8 cellular contexts compared by ENCODE assay signal in the genomic region with DNA sequence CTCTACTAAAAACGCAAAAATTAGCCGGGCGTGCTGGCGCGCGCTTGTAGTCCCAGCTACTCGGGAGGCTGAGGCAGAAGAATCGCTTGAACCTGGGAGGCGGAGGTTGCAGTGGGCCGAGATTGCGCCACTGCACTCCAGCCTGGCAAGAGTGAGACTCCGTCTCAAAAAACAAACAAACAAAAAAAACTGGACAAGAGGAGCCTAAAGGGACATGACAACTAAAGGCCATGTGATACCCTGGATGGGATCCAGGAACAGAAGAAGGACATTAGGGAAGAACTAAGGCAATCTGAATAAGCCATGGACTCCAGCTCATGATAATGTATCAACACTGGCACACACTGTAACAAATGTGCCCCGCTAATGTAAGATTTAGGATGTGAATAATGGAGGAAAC. TPM values are rescaled to one million over a fixed set of nuclear protein-coding genes. Genes with fewer than 3 reads are reported as not detected.
DNase-seq lines count a peak whose midpoint lies in the region; ATAC-seq and TF ChIP-seq lines count a peak whose summit lies in the region.
"Not testable (repeated sequence)": the region's sequence is repeated elsewhere in the genome, so short reads cannot be mapped to it uniquely, and the experiment has no call there.

No MANE protein-coding gene starts in this region.

- H3K4me3 ChIP-seq in IMR-90 (ENCODE audit: insufficient read depth, low read depth, low read length); fibroblast of lung (replicated peaks in 1 of 4; ENCODE audit: control extremely low read depth in 1 of 4, insufficient read depth in 1 of 4, low read depth in 3 of 4, low read length in 4 of 4); neural progenitor cell: not testable (repeated sequence)

- peak overlapping the region; percentile 65; the same call in 1 of the 2 replicates for H3K14ac ChIP-seq in IMR-90 (replicated peaks; ENCODE audit: low read depth, low read length)

- not testable (repeated sequence) for TF ChIP-seq POLR2A in IMR-90 (IDR thresholded peaks at IDR 0.05; ENCODE audit: low read depth, low read length)

- peaks cover 68% of the 10 kb centered on the region for H3K36me3 Mint-ChIP-seq in MCF 10A (ENCODE audit: insufficient read depth, unreplicated experiment)
- peaks cover 26% of the 10 kb centered on the region for H3K36me3 Mint-ChIP-seq in neural progenitor cell
- peaks cover 34% of the 10 kb centered on the region for H3K36me3 Mint-ChIP-seq in stimulated activated naive CD8-positive, alpha-beta T cell treated with anti-CD3 and anti-CD28 coated beads, Interleukin-15, Interleukin-2, amounts not matched to agents 100 ng/mL and 50 ng/mL, for 24 hours (ENCODE audit: low read depth)

- H3K23ac ChIP-seq in IMR-90 (ENCODE audit: low read depth, low read length): peak overlapping the region; percentile 72; the same call in 1 of the 2 replicates

- not testable (repeated sequence) for H4K5ac ChIP-seq in IMR-90 (ENCODE audit: low read depth, low read length)

- no CpG with 5 or more reads among the region's 13 CpGs for WGBS in IMR-90 (ENCODE audit: extremely low coverage in 2 of 2, insufficient read length in 1 of 2), 2 experiments

- H3K27ac ChIP-seq in 22Rv1 (peak overlapping the region; percentile 22; the same call in 1 of the 2 replicates), VCaP (peak overlapping the region; percentile 16), fibroblast of lung (ENCODE audit: insufficient read depth, low read length) (peak overlapping the region; percentile 69)
- H3K27ac ChIP-seq in IMR-90 (ENCODE audit: insufficient read depth, low read length); neural progenitor cell: not testable (repeated sequence)

- peaks cover 29% of the 10 kb centered on the region for H3K9me1 ChIP-seq in IMR-90 (ENCODE audit: insufficient read depth, low read length)

- H2BK15ac ChIP-seq in IMR-90 (ENCODE audit: low read depth, low read length): not testable (repeated sequence)

- not testable (repeated sequence) for H3F3A ChIP-seq in neural progenitor cell (ENCODE audit: low read depth)

- not testable (repeated sequence) for H3K9ac ChIP-seq in IMR-90 (ENCODE audit: low read depth, low read length); fibroblast of lung (ENCODE audit: insufficient read depth, low read length); neural progenitor cell

- not testable (repeated sequence) for BruUV-seq in IMR-90 (replicated peaks; lab: Mats Ljungman, UMichigan); MCF 10A (replicated peaks; lab: Mats Ljungman, UMichigan)

- H3K4me1 ChIP-seq in IMR-90 (ENCODE audit: control insufficient read depth, insufficient read depth, low read length) (peaks cover 12% of the 10 kb centered on the region), fibroblast of lung (ENCODE audit: control insufficient read depth, extremely low read depth, insufficient read depth, low read length) (peaks cover 32% of the 10 kb centered on the region)
- not testable (repeated sequence) for H3K4me1 ChIP-seq in neural progenitor cell

- intact Hi-C loops in IMR-90 (cut with micrococcal nuclease); MCF 10A (cut with micrococcal nuclease): not testable (repeated sequence)

- H3K27me3 ChIP-seq in IMR-90 (ENCODE audit: control insufficient read depth, insufficient read depth, low read length); fibroblast of lung (ENCODE audit: control insufficient read depth, insufficient read depth, low read length); neural progenitor cell: not testable (repeated sequence)

- not testable (repeated sequence) for H3K9me3 ChIP-seq in IMR-90 (ENCODE audit: control insufficient read depth, insufficient read depth, low read length); fibroblast of lung (ENCODE audit: control insufficient read depth, insufficient read depth, low read depth, low read length); neural progenitor cell (ENCODE audit: low read depth)

- H3K4me3 Mint-ChIP-seq in MCF 10A (ENCODE audit: unreplicated experiment); neural progenitor cell; stimulated activated naive CD8-positive, alpha-beta T cell treated with anti-CD3 and anti-CD28 coated beads, Interleukin-15, Interleukin-2, amounts not matched to agents 100 ng/mL and 50 ng/mL, for 24 hours: not testable (repeated sequence)

- peak overlapping the region; percentile 79; the same call in 1 of the 2 replicates for H3K4ac ChIP-seq in IMR-90 (ENCODE audit: low read depth, low read length)

- H3K79me1 ChIP-seq in IMR-90 (ENCODE audit: low read depth in 1 of 2, low read length in 2 of 2): peaks cover 37 to 91% of the 10 kb centered on the region in 2 experiments

- DNase-seq in IMR-90; neural progenitor cell (ENCODE audit: low spot score): not testable (repeated sequence)
- DNase-seq in MCF 10A (ENCODE audit: unreplicated experiment) (peak; percentile 91), fibroblast of lung (ENCODE audit: low read depth in 2 of 2) (peak in 1 of 2 donors; percentile 45), hippocampal formation (lab: John Stamatoyannopoulos, UW) (peak; percentile 34 to 41)

- not testable (repeated sequence) for H3K9me3 Mint-ChIP-seq in MCF 10A (ENCODE audit: unreplicated experiment); neural progenitor cell; stimulated activated naive CD8-positive, alpha-beta T cell treated with anti-CD3 and anti-CD28 coated beads, Interleukin-15, Interleukin-2, amounts not matched to agents 100 ng/mL and 50 ng/mL, for 24 hours

- H3K27ac Mint-ChIP-seq in MCF 10A (ENCODE audit: low read depth, unreplicated experiment) (peak overlapping the region; percentile 93), neural progenitor cell (peak overlapping the region; percentile 85)
- H3K27ac Mint-ChIP-seq in stimulated activated naive CD8-positive, alpha-beta T cell treated with anti-CD3 and anti-CD28 coated beads, Interleukin-15, Interleukin-2, amounts not matched to agents 100 ng/mL and 50 ng/mL, for 24 hours: peak overlapping the region; percentile 48

- not testable (repeated sequence) for H2AK9ac ChIP-seq in IMR-90 (replicated peaks; ENCODE audit: low read depth, low read length, poor library complexity)

- peaks cover 62% of the 10 kb centered on the region for H3K79me2 ChIP-seq in fibroblast of lung (ENCODE audit: control insufficient read depth, insufficient read depth, low read length)
- not testable (repeated sequence) for H3K79me2 ChIP-seq in neural progenitor cell (ENCODE audit: low read depth)

- H4K8ac ChIP-seq in IMR-90 (ENCODE audit: low read depth in 2 of 2, low read length in 2 of 2): not testable (repeated sequence)

- CTCF ChIA-PET in IMR-90 (lab: Yijun Ruan, JAX) (interaction anchor here (0.6 kb wide), 1 partner anchor 78 kb away, joined by 5 read pairs; no protein-coding TSS in a partner anchor), MCF 10A (lab: Yijun Ruan, JAX) (interaction anchor here (1.0 to 9.5 kb wide), 7 partner anchors 15 to 66 kb away, joined by 3 to 129 read pairs (median 5); no protein-coding TSS in a partner anchor)

- H3K18ac ChIP-seq in IMR-90 (ENCODE audit: low read depth, low read length): not testable (repeated sequence)

- not testable (repeated sequence) for H3K4me2 ChIP-seq in IMR-90 (ENCODE audit: low read depth, low read length); fibroblast of lung (ENCODE audit: extremely low read depth, insufficient read depth, low read length); neural progenitor cell

- TF ChIP-seq RAD21 in IMR-90 (IDR thresholded peaks at IDR 0.05; ENCODE audit: low read length): not testable (repeated sequence)

- not testable (repeated sequence) for H3K27me3 Mint-ChIP-seq in MCF 10A (ENCODE audit: insufficient read depth, unreplicated experiment); neural progenitor cell (ENCODE audit: insufficient read depth, low read depth); stimulated activated naive CD8-positive, alpha-beta T cell treated with anti-CD3 and anti-CD28 coated beads, Interleukin-15, Interleukin-2, amounts not matched to agents 100 ng/mL and 50 ng/mL, for 24 hours

- in situ Hi-C loops in IMR-90 (cut with MboI; ENCODE audit: low sequenced_read_pairs): not testable (repeated sequence)

- not testable (repeated sequence) for H2BK120ac ChIP-seq in IMR-90 (ENCODE audit: low read depth, low read length)

- not testable (repeated sequence) for H2BK20ac ChIP-seq in IMR-90 (ENCODE audit: low read depth, low read length)

- not testable (repeated sequence) for TF ChIP-seq CTCF in 22Rv1 (IDR thresholded peaks at IDR 0.05); IMR-90 (conservative IDR thresholded peaks at IDR 0.05; ENCODE audit: low read depth, low read length); VCaP (conservative IDR thresholded peaks at IDR 0.05); MCF 10A (IDR thresholded peaks at IDR 0.05; ENCODE audit: unreplicated experiment); fibroblast of lung (conservative IDR thresholded peaks at IDR 0.05 in 1 of 2, IDR thresholded peaks at IDR 0.05 in 1 of 2; ENCODE audit: low read depth in 1 of 2, low read length in 2 of 2); neural progenitor cell (IDR thresholded peaks at IDR 0.05)

- H4K20me1 ChIP-seq in IMR-90 (ENCODE audit: insufficient read depth, low read length) (peaks cover 42% of the 10 kb centered on the region), neural progenitor cell (ENCODE audit: low read depth) (peaks cover 30% of the 10 kb centered on the region)
- H4K20me1 ChIP-seq in fibroblast of lung (ENCODE audit: control insufficient read depth, extremely low read depth, insufficient read depth, low read length): not testable (repeated sequence)

- peaks cover 54% of the 10 kb centered on the region for H3K36me3 ChIP-seq in IMR-90 (ENCODE audit: control insufficient read depth, insufficient read depth, low read length)
- H3K36me3 ChIP-seq in fibroblast of lung (ENCODE audit: control insufficient read depth, insufficient read depth, low read length): peaks cover 18% of the 10 kb centered on the region
- H3K36me3 ChIP-seq in neural progenitor cell: not testable (repeated sequence)

- H3K4me1 Mint-ChIP-seq in MCF 10A (ENCODE audit: insufficient read depth, unreplicated experiment) (peaks cover 39% of the 10 kb centered on the region), neural progenitor cell (peaks cover 14% of the 10 kb centered on the region)
- H3K4me1 Mint-ChIP-seq in stimulated activated naive CD8-positive, alpha-beta T cell treated with anti-CD3 and anti-CD28 coated beads, Interleukin-15, Interleukin-2, amounts not matched to agents 100 ng/mL and 50 ng/mL, for 24 hours (ENCODE audit: low read depth): peaks cover 15% of the 10 kb centered on the region

- peak overlapping the region; percentile 25; the same call in 1 of the 2 replicates for H2AK5ac ChIP-seq in IMR-90 (ENCODE audit: low read depth, low read length)

- H4K91ac ChIP-seq in IMR-90 (ENCODE audit: insufficient read depth, low read depth, low read length): not testable (repeated sequence)

- H2BK5ac ChIP-seq in IMR-90 (ENCODE audit: low read depth, low read length, poor library complexity, severe bottlenecking): not testable (repeated sequence)

- POLR2A ChIA-PET in IMR-90 (lab: Charles Lee; ENCODE audit: unreplicated experiment): not testable (repeated sequence)
- POLR2A ChIA-PET in MCF 10A (lab: Yijun Ruan, JAX): interaction anchor here (0.6 to 19.2 kb wide), 6 partner anchors 11 to 292 kb away, joined by 3 to 386 read pairs (median 10); a partner anchor contains a TSS

- H3K56ac ChIP-seq in IMR-90 (ENCODE audit: extremely low read depth, insufficient read depth, low read length): not testable (repeated sequence)

- dilution Hi-C loops in IMR-90 (cut with HindIII; ENCODE audit: low sequenced_read_pairs, unreplicated experiment): not testable (repeated sequence)

- ATAC-seq in IMR-90 (ENCODE audit: low read depth): peak; percentile 18; the same call in 1 of the 2 replicates

- H2AFZ ChIP-seq in IMR-90 (replicated peaks; ENCODE audit: low read length, poor library complexity); fibroblast of lung (ENCODE audit: low read length); neural progenitor cell (replicated peaks): not testable (repeated sequence)

RNA-seq across cellular contexts. Expression of a gene that starts 15.8 kb away (rescaled TPM):
- total RNA-seq in IMR-90 (2012; rRNA removed) (24.0 and 25.3 TPM in 2 replicates), MCF 10A (2022) (26.0 and 30.5 TPM in 2 replicates), fibroblast of lung (7.2 and 8.3 TPM in 2 replicates), neural progenitor cell (ENCODE audit: low replicate concordance) (9.5 and 21.6 TPM in 2 replicates)
- polyA plus RNA-seq in IMR-90 (2012; rRNA removed) (59.9 and 67.6 TPM in 2 replicates), fibroblast of lung (41.1 and 56.9 TPM in 2 replicates)
- 26.9 and 58.5 TPM in 2 replicates for polyA plus RNA-seq in IMR-90 (2012; cell fraction: cytosol; rRNA removed)
- polyA plus RNA-seq in IMR-90 (2012; cell fraction: nucleus; rRNA removed; ENCODE audit: low replicate concordance): 24.5 and 45.9 TPM in 2 replicates
- polyA plus RNA-seq in fibroblast of lung (2012): 33.2 and 52.3 TPM in 2 replicates
- 107 and 139 TPM in 2 replicates for polyA minus RNA-seq in fibroblast of lung (ENCODE audit: low replicate concordance)

RNA-seq across cellular contexts. Expression of a gene that starts 24.8 kb away (rescaled TPM):
- 20.1 and 41.4 TPM in 2 replicates for total RNA-seq in IMR-90 (2012; rRNA removed)
- 128 and 138 TPM in 2 replicates for polyA plus RNA-seq in IMR-90 (2012; rRNA removed)
- polyA plus RNA-seq in IMR-90 (2012; cell fraction: cytosol; rRNA removed): 46.2 and 74.3 TPM in 2 replicates
- 37.1 and 141 TPM in 2 replicates for polyA plus RNA-seq in IMR-90 (2012; cell fraction: nucleus; rRNA removed; ENCODE audit: low replicate concordance)
- total RNA-seq in MCF 10A (2022): 99.5 and 110 TPM in 2 replicates
- 31.7 and 33.4 TPM in 2 replicates for total RNA-seq in fibroblast of lung
- polyA plus RNA-seq in fibroblast of lung: 193 and 217 TPM in 2 replicates
- 148 and 150 TPM in 2 replicates for polyA plus RNA-seq in fibroblast of lung (2012)
- 51.1 and 51.5 TPM in 2 replicates for polyA minus RNA-seq in fibroblast of lung (ENCODE audit: low replicate concordance)
- 121 and 143 TPM in 2 replicates for total RNA-seq in neural progenitor cell (ENCODE audit: low replicate concordance)

RNA-seq across cellular contexts. Expression of a gene that starts 52.9 kb away (rescaled TPM):
- total RNA-seq in IMR-90 (2012; rRNA removed): 3.4 and 6.9 TPM in 2 replicates
- polyA plus RNA-seq in IMR-90 (2012; rRNA removed): 17.4 and 33.6 TPM in 2 replicates
- 18.5 and 103 TPM in 2 replicates for polyA plus RNA-seq in IMR-90 (2012; cell fraction: cytosol; rRNA removed)
- 98.3 and 167 TPM in 2 replicates for polyA plus RNA-seq in IMR-90 (2012; cell fraction: nucleus; rRNA removed; ENCODE audit: low replicate concordance)
- total RNA-seq in MCF 10A (2022): 221 and 226 TPM in 2 replicates
- total RNA-seq in fibroblast of lung: 87.1 and 106 TPM in 2 replicates
- polyA plus RNA-seq in fibroblast of lung: 15.6 and 21.0 TPM in 2 replicates
- polyA plus RNA-seq in fibroblast of lung (2012): 41.0 and 47.6 TPM in 2 replicates
- 3.7 and 7.4 TPM in 2 replicates for polyA minus RNA-seq in fibroblast of lung (ENCODE audit: low replicate concordance)
- 1.8 and 2.9 TPM in 2 replicates for total RNA-seq in neural progenitor cell (ENCODE audit: low replicate concordance)

Comparison
In these comparisons a context has a peak if more than half of its experiments do, and no peak if none do; other contexts are left out.
1. RNA of a gene that starts 52.9 kb away (total RNA-seq): 221 to 226 TPM in MCF 10A and 87.1 to 106 TPM in fibroblast of lung; 3.4 to 6.9 TPM in IMR-90 and 1.8 to 2.9 TPM in neural progenitor cell; every median in the first group is over 10 times any median in the second.
2. Peak in every context shown above with its lines, with median percentiles within 50 percentile points of each other: H3K27ac Mint-ChIP-seq.